ENCODE assay signal across 28 cellular contexts in the genomic region with DNA sequence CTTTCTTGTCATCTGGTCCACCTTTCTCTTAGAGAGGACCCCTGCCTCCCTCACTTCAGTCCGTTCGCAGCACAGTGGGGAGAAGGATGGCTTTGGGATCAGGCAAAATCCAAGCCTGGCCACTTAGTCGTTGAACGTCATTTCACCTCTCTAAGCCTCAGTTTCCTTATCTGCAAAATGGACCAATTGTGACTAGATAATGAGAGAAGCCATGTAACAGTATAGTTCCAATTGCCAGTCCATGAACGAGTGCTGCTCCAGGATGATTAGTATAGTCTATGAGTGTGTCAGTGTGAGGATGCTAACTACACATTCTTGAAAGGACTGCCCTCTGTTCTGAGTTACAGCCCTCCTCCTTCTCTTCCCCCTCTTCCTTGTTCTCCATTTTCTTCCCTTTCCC. TPM values are rescaled to one million over a fixed set of nuclear protein-coding genes. Genes with fewer than 3 reads are reported as not detected.
A peak's percentile ranks its signal among the peaks of the same experiment; 100 is the strongest.
DNase-seq lines count a peak whose midpoint lies in the region; ATAC-seq, FAIRE-seq and TF ChIP-seq lines count a peak whose summit lies in the region.
"Had no signal": no experiment of that assay in that cellular context is flagged by ENCODE, and none has a peak within 500 bp of the region (broad histone marks: within the 10 kb centered on the region; RNA-seq: fewer than 3 reads in every experiment).

No MANE protein-coding gene starts in this region.

- no peaks in the 10 kb centered on the region for H3K9me3 Mint-ChIP-seq in CD4-positive, alpha-beta T cell
- H3K9me3 Mint-ChIP-seq: activated CD4-positive, alpha-beta memory T cell treated with anti-CD3 and anti-CD28 coated beads, Interleukin-2, amount 10 ng/mL, durations not matched to agents 7 days and 5 days had no signal

- peaks cover 8% of the 10 kb centered on the region for H3K4me1 ChIP-seq in keratinocyte (ENCODE audit: control insufficient read depth, extremely low read depth, insufficient read depth, low read length)

- H3K27ac ChIP-seq in CD4-positive, alpha-beta T cell (ENCODE audit: low read depth, low read length) = no peak overlapping the region
- H3K27ac ChIP-seq in keratinocyte (ENCODE audit: control insufficient read depth, insufficient read depth, low read length) = no peak overlapping the region
- H3K27ac ChIP-seq: neutrophil, tibial nerve had no signal

- ATAC-seq in CD4-positive, alpha-beta T cell (ENCODE audit: poor library complexity) = no peak
- ATAC-seq: heart left ventricle; left lobe of liver; stimulated activated naive CD8-positive, alpha-beta T cell treated with anti-CD3 and anti-CD28 coated beads, Interleukin-15, Interleukin-2, amounts not matched to agents 100 U/mL and 50 U/mL, for 24 hours had no signal

- H4K20me1 ChIP-seq in keratinocyte (ENCODE audit: control insufficient read depth, extremely low read depth, insufficient read depth, low read length) = no peaks in the 10 kb centered on the region

- no peaks in the 10 kb centered on the region for H3K9me1 ChIP-seq in keratinocyte (ENCODE audit: control insufficient read depth, extremely low read depth, insufficient read depth, low read length)

- no peaks in the 10 kb centered on the region for H3K79me2 ChIP-seq in keratinocyte (ENCODE audit: control insufficient read depth, insufficient read depth, low read length)

- dilution Hi-C loops in keratinocyte (cut with MboI; ENCODE audit: extremely low pct_ligation_motif_present, low sequenced_read_pairs) = no loop called here

- peaks cover 41% of the 10 kb centered on the region for H3K27me3 ChIP-seq in CD4-positive, alpha-beta T cell (ENCODE audit: control insufficient read depth, insufficient read depth, low read length)
- peaks cover 6% of the 10 kb centered on the region for H3K27me3 ChIP-seq in keratinocyte (ENCODE audit: control insufficient read depth, extremely low read depth, insufficient read depth, low read length)

- DNase-seq in NCI-H2227 treated with DMSO at 0.1 percent for 48 hours (lab: John Stamatoyannopoulos, UW) = peak; percentile 72
- DNase-seq in NCI-H2227 (lab: John Stamatoyannopoulos, UW; ENCODE audit: unreplicated experiment) = no peak
- no peak for DNase-seq in CD4-positive, alpha-beta T cell
- DNase-seq in DMS114 treated with DMSO at 0.1 percent for 48 hours (lab: John Stamatoyannopoulos, UW; ENCODE audit: unreplicated experiment) = peak; percentile 57
- DNase-seq in keratinocyte (ENCODE audit: low read depth, low spot score) = no peak
- DNase-seq in NCI-H1436 (lab: John Stamatoyannopoulos, UW) = no peak
- no peak for DNase-seq in stimulated activated CD4-positive, alpha-beta T cell treated with anti-CD3 and anti-CD28 coated beads, Interleukin-15, amount 100 ng/mL, for 24 hours
- DNase-seq: activated CD4-positive, alpha-beta memory T cell treated with anti-CD3 and anti-CD28 coated beads, Interleukin-2, amount 10 ng/mL, durations not matched to agents 7 days and 5 days; activated gamma-delta T cell; activated T-cell treated with anti-CD3 and anti-CD28 coated beads for 4 hours; amniotic stem cell; heart left ventricle; midbrain; NCI-H1417; NK-92 treated with Interleukin-12 subunit alpha and Interleukin-12 subunit beta, amount 100 ng/mL, for 24 hours; RPMI8226; SK-N-SH; small intestine; stimulated activated CD4-positive, alpha-beta T cell treated with anti-CD3 and anti-CD28 coated beads, Interleukin-2, amount 100 ng/mL, for 48 hours; stimulated activated naive CD8-positive, alpha-beta T cell treated with anti-CD3 and anti-CD28 coated beads, Interleukin-15, Interleukin-2, amounts not matched to agents 100 U/mL and 50 U/mL, for 24 hours; T-helper 9 cell had no signal

- H3K27ac Mint-ChIP-seq in CD4-positive, alpha-beta T cell = no peak overlapping the region
- H3K27ac Mint-ChIP-seq: activated CD4-positive, alpha-beta memory T cell treated with anti-CD3 and anti-CD28 coated beads, Interleukin-2, amount 10 ng/mL, durations not matched to agents 7 days and 5 days had no signal

- POLR2A ChIA-PET in CD4-positive, alpha-beta T cell (lab: Charles Lee) = no interaction called here

- no peak overlapping the region for H3K4me3 ChIP-seq in keratinocyte (ENCODE audit: control insufficient read depth in 2 of 3, extremely low read depth in 1 of 3, insufficient read depth in 2 of 3, low read depth in 1 of 3, low read length in 3 of 3)
- H3K4me3 ChIP-seq: heart left ventricle, tibial nerve had no signal

- H3K36me3 Mint-ChIP-seq in CD4-positive, alpha-beta T cell (ENCODE audit: low read depth) = no peaks in the 10 kb centered on the region

- peak; percentile 13 for FAIRE-seq in keratinocyte (lab: Jason Lieb, UNC)
- FAIRE-seq: endothelial cell of umbilical vein, GM18507, small intestine had no signal

- H3K9me3 ChIP-seq in CD4-positive, alpha-beta T cell (ENCODE audit: control insufficient read depth, low read length) = no peaks in the 10 kb centered on the region
- H3K9me3 ChIP-seq in keratinocyte (ENCODE audit: control insufficient read depth, low read depth, low read length) = no peaks in the 10 kb centered on the region
- H3K9me3 ChIP-seq: heart left ventricle, neutrophil, SK-N-SH, tibial nerve had no signal

- TF ChIP-seq CTCF in CD4-positive, alpha-beta T cell (IDR thresholded peaks at IDR 0.05) = no peak
- TF ChIP-seq CTCF in keratinocyte (optimal IDR thresholded peaks at IDR 0.05 in 1 of 3, IDR thresholded peaks at IDR 0.05 in 1 of 3, conservative IDR thresholded peaks at IDR 0.05 in 1 of 3; ENCODE audit: extremely low read depth in 1 of 3, insufficient read depth in 2 of 3, low read length in 3 of 3) = no peak

- no peak overlapping the region for H2AFZ ChIP-seq in keratinocyte (ENCODE audit: control insufficient read depth, low read length)

- no peak overlapping the region for H3K9ac ChIP-seq in keratinocyte (ENCODE audit: control insufficient read depth, extremely low read depth, insufficient read depth, low read length)
- H3K9ac ChIP-seq: SK-N-SH had no signal

- H3K36me3 ChIP-seq in keratinocyte (ENCODE audit: control insufficient read depth in 2 of 2, extremely low read depth in 1 of 2, insufficient read depth in 2 of 2, low read length in 2 of 2) = no peaks in the 10 kb centered on the region
- H3K36me3 ChIP-seq: neutrophil had no signal

- H3K4me1 Mint-ChIP-seq in CD4-positive, alpha-beta T cell (ENCODE audit: low read depth) = no peaks in the 10 kb centered on the region
- H3K4me1 Mint-ChIP-seq: activated CD4-positive, alpha-beta memory T cell treated with anti-CD3 and anti-CD28 coated beads, Interleukin-2, amount 10 ng/mL, durations not matched to agents 7 days and 5 days had no signal

- peak overlapping the region; percentile 17 for H3K4me3 Mint-ChIP-seq in CD4-positive, alpha-beta T cell
- H3K4me3 Mint-ChIP-seq: activated CD4-positive, alpha-beta memory T cell treated with anti-CD3 and anti-CD28 coated beads, Interleukin-2, amount 10 ng/mL, durations not matched to agents 7 days and 5 days had no signal

- CTCF ChIA-PET in CD4-positive, alpha-beta T cell (lab: Charles Lee) = no interaction called here

- H3K27me3 Mint-ChIP-seq in CD4-positive, alpha-beta T cell = peaks cover 58% of the 10 kb centered on the region

- intact Hi-C loops in CD4-positive, alpha-beta T cell (cut with DNase I, micrococcal nuclease) = no loop called here

- H3K4me2 ChIP-seq in keratinocyte (ENCODE audit: control insufficient read depth, extremely low read depth, insufficient read depth, low read depth, low read length) = no peak overlapping the region
- H3K4me2 ChIP-seq: SK-N-SH had no signal

RNA-seq across cellular contexts. Expression of a gene that starts 1.1 kb away (rescaled TPM):
- total RNA-seq in CD4-positive, alpha-beta T cell = not detected
- 0.18 to 0.79 TPM (median 0.20 TPM) in 3 replicates for polyA plus RNA-seq in keratinocyte
- not detected for polyA plus RNA-seq in keratinocyte (2011; ENCODE audit: low read depth)
- polyA plus RNA-seq in keratinocyte (2011; cell fraction: cytosol; rRNA removed) = 0.05 TPM in 1 of 2 replicates, not detected in the other
- 2.4 and 3.1 TPM in 2 replicates for polyA plus RNA-seq in keratinocyte (2011; cell fraction: nucleus; rRNA removed)
- 0.07 and 0.97 TPM in 2 replicates for polyA plus RNA-seq in keratinocyte (2012; ENCODE audit: low replicate concordance)
- 0.33 to 0.38 TPM in 2 of 3 replicates, not detected in the other for polyA minus RNA-seq in keratinocyte
- polyA minus RNA-seq in keratinocyte (2011; cell fraction: cytosol; rRNA and poly(A)+ RNA removed) = not detected
- 0.39 TPM in 1 of 2 replicates, not detected in the other for polyA minus RNA-seq in keratinocyte (2011; cell fraction: nucleus; rRNA and poly(A)+ RNA removed)
- total RNA-seq: activated CD4-positive, alpha-beta memory T cell treated with anti-CD3 and anti-CD28 coated beads, Interleukin-2, amount 10 ng/mL, durations not matched to agents 7 days and 5 days; dermis microvascular lymphatic vessel endothelial cell; endothelial cell of umbilical vein; HT-29 had no signal

RNA-seq across cellular contexts. Expression of a gene that starts 1.8 kb away (rescaled TPM):
- total RNA-seq in CD4-positive, alpha-beta T cell = under 1 TPM; 0.31 to 0.49 TPM
- polyA plus RNA-seq in keratinocyte = 9.3 to 14.8 TPM (median 12.7 TPM) in 3 replicates
- polyA plus RNA-seq in keratinocyte (2011; ENCODE audit: low read depth) = 7.9 TPM
- polyA plus RNA-seq in keratinocyte (2011; cell fraction: cytosol; rRNA removed) = 4.5 and 12.2 TPM in 2 replicates
- polyA plus RNA-seq in keratinocyte (2011; cell fraction: nucleus; rRNA removed) = 27.9 and 36.9 TPM in 2 replicates
- polyA plus RNA-seq in keratinocyte (2012; ENCODE audit: low replicate concordance) = 16.9 and 17.4 TPM in 2 replicates
- 12.6 to 22.9 TPM (median 21.8 TPM) in 3 replicates for polyA minus RNA-seq in keratinocyte
- polyA minus RNA-seq in keratinocyte (2011; cell fraction: cytosol; rRNA and poly(A)+ RNA removed) = 18.0 TPM
- polyA minus RNA-seq in keratinocyte (2011; cell fraction: nucleus; rRNA and poly(A)+ RNA removed) = 15.8 and 18.6 TPM in 2 replicates
- total RNA-seq: activated CD4-positive, alpha-beta memory T cell treated with anti-CD3 and anti-CD28 coated beads, Interleukin-2, amount 10 ng/mL, durations not matched to agents 7 days and 5 days had no signal

RNA-seq across cellular contexts. Expression of a gene that starts 24.5 kb away (rescaled TPM):
- 10 to 100 TPM; 23.9 to 27.2 TPM for total RNA-seq in CD4-positive, alpha-beta T cell
- polyA plus RNA-seq in keratinocyte = 10.0 to 13.5 TPM (median 13.4 TPM) in 3 replicates
- polyA plus RNA-seq in keratinocyte (2011; ENCODE audit: low read depth) = 7.9 TPM
- 7.3 and 10.7 TPM in 2 replicates for polyA plus RNA-seq in keratinocyte (2011; cell fraction: cytosol; rRNA removed)
- polyA plus RNA-seq in keratinocyte (2011; cell fraction: nucleus; rRNA removed) = 40.6 and 52.8 TPM in 2 replicates
- polyA plus RNA-seq in keratinocyte (2012; ENCODE audit: low replicate concordance) = 15.7 and 16.2 TPM in 2 replicates
- 18.1 to 35.9 TPM (median 29.5 TPM) in 3 replicates for polyA minus RNA-seq in keratinocyte
- polyA minus RNA-seq in keratinocyte (2011; cell fraction: cytosol; rRNA and poly(A)+ RNA removed) = 15.9 TPM
- polyA minus RNA-seq in keratinocyte (2011; cell fraction: nucleus; rRNA and poly(A)+ RNA removed) = 21.6 and 24.9 TPM in 2 replicates

RNA-seq across cellular contexts. Expression of a gene that starts 29.3 kb away (rescaled TPM):
- under 1 TPM; 0.47 to 0.91 TPM for total RNA-seq in CD4-positive, alpha-beta T cell
- polyA plus RNA-seq in keratinocyte = 0.81 to 1.5 TPM (median 0.82 TPM) in 3 replicates
- not detected for polyA plus RNA-seq in keratinocyte (2011; ENCODE audit: low read depth)
- polyA plus RNA-seq in keratinocyte (2011; cell fraction: cytosol; rRNA removed) = 0.32 and 0.44 TPM in 2 replicates
- polyA plus RNA-seq in keratinocyte (2011; cell fraction: nucleus; rRNA removed) = 10.9 and 11.5 TPM in 2 replicates
- 0.61 and 0.83 TPM in 2 replicates for polyA plus RNA-seq in keratinocyte (2012; ENCODE audit: low replicate concordance)
- 0.13 to 1.1 TPM (median 0.26 TPM) in 3 replicates for polyA minus RNA-seq in keratinocyte
- not detected for polyA minus RNA-seq in keratinocyte (2011; cell fraction: cytosol; rRNA and poly(A)+ RNA removed)
- polyA minus RNA-seq in keratinocyte (2011; cell fraction: nucleus; rRNA and poly(A)+ RNA removed) = 0.42 and 0.70 TPM in 2 replicates
- total RNA-seq: dermis microvascular lymphatic vessel endothelial cell, endothelial cell of umbilical vein had no signal
- polyA plus RNA-seq: endothelial cell of umbilical vein had no signal

RNA-seq across cellular contexts. Expression of a gene that starts 29.6 kb away (rescaled TPM):
- 1 to 10 TPM; 6.5 to 7.1 TPM for total RNA-seq in CD4-positive, alpha-beta T cell
- polyA plus RNA-seq in keratinocyte = 24.4 to 63.7 TPM (median 50.9 TPM) in 3 replicates
- 12.2 TPM for polyA plus RNA-seq in keratinocyte (2011; ENCODE audit: low read depth)
- 23.4 and 59.7 TPM in 2 replicates for polyA plus RNA-seq in keratinocyte (2011; cell fraction: cytosol; rRNA removed)
- 82.1 and 134 TPM in 2 replicates for polyA plus RNA-seq in keratinocyte (2011; cell fraction: nucleus; rRNA removed)
- polyA plus RNA-seq in keratinocyte (2012; ENCODE audit: low replicate concordance) = 67.0 and 81.8 TPM in 2 replicates
- polyA minus RNA-seq in keratinocyte = 24.4 to 61.4 TPM (median 36.5 TPM) in 3 replicates
- 159 TPM for polyA minus RNA-seq in keratinocyte (2011; cell fraction: cytosol; rRNA and poly(A)+ RNA removed)
- polyA minus RNA-seq in keratinocyte (2011; cell fraction: nucleus; rRNA and poly(A)+ RNA removed) = 132 and 181 TPM in 2 replicates

Comparison
In these comparisons a context has a peak if more than half of its experiments do, and no peak if none do; other contexts are left out.
1. DNase-seq: peak in NCI-H2227 treated with DMSO at 0.1 percent for 48 hours (single experiment) and DMS114 treated with DMSO at 0.1 percent for 48 hours (single experiment); none in NCI-H2227 (single experiment), CD4-positive, alpha-beta T cell (0 of 10), keratinocyte (single experiment), NCI-H1436 (single experiment) and stimulated activated CD4-positive, alpha-beta T cell treated with anti-CD3 and anti-CD28 coated beads, Interleukin-15, amount 100 ng/mL, for 24 hours (single experiment).